Comparison of ENCODE assay signal across 22 cellular contexts in genomic region chr10:2623675-2624274, GRCh38.
"Had no signal": no experiment of that assay in that cellular context is flagged by ENCODE, and none has a peak within 500 bp of the region (broad histone marks: within the 10 kb centered on the region; RNA-seq: fewer than 3 reads in every experiment).

No MANE protein-coding gene starts in this region.

- H3K4me3 ChIP-seq: MG63 had no signal

- H3K36me3 ChIP-seq: MG63 had no signal

- H3K9me3 ChIP-seq: MG63, SK-N-SH had no signal

- H3K9ac ChIP-seq: SK-N-SH had no signal

- H3K4me2 ChIP-seq: SK-N-SH had no signal

- DNase-seq: IMR-90, Karpas-422, KG1, MG63, NCI-H1092, NCI-H1105 treated with DMSO at 0.1 percent for 48 hours, NCI-H1417 treated with DMSO at 0.1 percent for 48 hours, NCI-H146, NCI-H187, NCI-H2029, NCI-H2081 treated with DMSO at 0.1 percent for 48 hours, NCI-H2171, NCI-H226, NCI-H446, NCI-H510A, NCI-H524 treated with DMSO at 0.1 percent for 48 hours, NCI-H69, NCI-H774, RPMI8226, SHP77, SK-N-SH, SW 1271 had no signal
